9 cellular contexts compared by ENCODE assay signal in the genomic region with DNA sequence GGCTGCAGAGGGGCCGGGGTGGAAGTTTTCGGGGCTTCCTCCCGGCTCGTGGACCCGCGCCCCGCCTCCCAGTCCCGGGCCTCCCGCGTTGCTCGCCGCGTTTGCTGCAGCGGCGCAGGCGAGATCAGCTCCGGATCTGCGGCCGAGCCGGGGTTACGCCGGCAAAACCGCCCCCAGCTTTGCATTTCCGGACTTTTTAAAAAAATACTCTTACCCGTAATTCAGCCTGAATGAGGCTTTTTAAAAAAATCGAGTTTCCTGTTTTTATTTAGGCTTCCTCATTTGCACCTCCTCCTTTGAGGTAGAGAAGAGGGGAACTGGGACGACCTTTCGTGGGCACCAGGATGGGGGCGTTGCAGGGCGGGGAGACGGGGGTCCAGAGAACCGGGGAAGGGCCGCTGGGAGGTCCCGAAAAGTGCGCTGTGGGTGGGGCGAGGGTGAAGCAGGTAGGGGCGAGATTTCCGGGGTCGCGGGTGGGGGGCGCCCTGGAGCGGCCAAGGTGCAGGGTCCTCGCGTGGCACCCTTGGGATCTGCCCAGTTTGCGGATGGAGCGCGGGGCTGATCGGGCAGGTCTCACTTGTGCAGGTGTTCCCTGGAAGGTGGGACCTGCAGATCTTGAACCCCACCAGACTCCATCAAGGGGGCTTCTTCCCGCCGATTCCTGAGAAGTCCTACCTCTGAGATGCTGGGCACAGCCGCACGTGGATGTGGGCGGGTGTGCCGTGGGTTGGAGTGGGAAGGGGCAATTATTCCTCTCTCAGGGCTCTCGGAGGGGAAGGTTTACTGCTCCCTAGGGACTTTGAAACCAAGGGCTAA. TPM values are rescaled to one million over a fixed set of nuclear protein-coding genes. Genes with fewer than 3 reads are reported as not detected.
DNase-seq lines count a peak whose midpoint lies in the region; ATAC-seq, FAIRE-seq and TF ChIP-seq lines count a peak whose summit lies in the region.
"Had no signal": no experiment of that assay in that cellular context is flagged by ENCODE, and none has a peak within 500 bp of the region (broad histone marks: within the 10 kb centered on the region; RNA-seq: fewer than 3 reads in every experiment).

No MANE protein-coding gene starts in this region.

- TF ChIP-seq POLR2A in prostate gland (IDR thresholded peaks at IDR 0.05) (no peak), H54 (IDR thresholded peaks at IDR 0.05; ENCODE audit: low read depth, low read length) (no peak)

- peak overlapping the region; percentile 75 for H3K9ac ChIP-seq in ES-I3 (ENCODE audit: low read depth, low read length)
- H3K9ac ChIP-seq: KMS-11 had no signal

- H3K27ac ChIP-seq in prostate gland, result no peak overlapping the region
- H3K27ac ChIP-seq: KMS-11 had no signal

- H3K4me3 Mint-ChIP-seq in activated CD8-positive, alpha-beta T cell treated with anti-CD3 and anti-CD28 coated beads, Interleukin-2, amount 10 ng/mL, durations not matched to agents 7 days and 5 days, result peak overlapping the region; percentile 90

- peaks cover 63% of the 10 kb centered on the region for H3K4me1 Mint-ChIP-seq in activated CD8-positive, alpha-beta T cell treated with anti-CD3 and anti-CD28 coated beads, Interleukin-2, amount 10 ng/mL, durations not matched to agents 7 days and 5 days (ENCODE audit: low read depth)

- TF ChIP-seq CTCF in fibroblast of mammary gland (conservative IDR thresholded peaks at IDR 0.05; ENCODE audit: control insufficient read depth, insufficient read depth, low read depth, low read length) (no peak), prostate gland (IDR thresholded peaks at IDR 0.05) (no peak)

- H3K27me3 ChIP-seq in prostate gland (replicated peaks; ENCODE audit: insufficient read depth), result no peaks in the 10 kb centered on the region

- CTCF ChIA-PET in activated CD8-positive, alpha-beta T cell treated with anti-CD3 and anti-CD28 coated beads, Interleukin-2, amount 10 ng/mL, durations not matched to agents 7 days and 5 days (lab: Charles Lee), result interaction anchor here (0.7 to 12.0 kb wide), 11 partner anchors 9 to 291 kb away, joined by 3 to 232 read pairs (median 5); a partner anchor contains a TSS

- peak; percentile 35 for ATAC-seq in activated CD8-positive, alpha-beta T cell treated with anti-CD3 and anti-CD28 coated beads, Interleukin-2, amount 10 ng/mL, durations not matched to agents 7 days and 5 days
- ATAC-seq in HG02840 (IDR thresholded peaks at IDR 0.05; ENCODE audit: low FRiP score, unreplicated experiment), result no peak

- intact Hi-C loops in prostate gland (cut with DNase I), result no loop called here

- no peak for FAIRE-seq in H54 (lab: Jason Lieb, UNC)

- H3K9me3 ChIP-seq in ES-I3 (ENCODE audit: control insufficient read depth, insufficient read depth, low read length), result no peaks in the 10 kb centered on the region
- no peaks in the 10 kb centered on the region for H3K9me3 ChIP-seq in prostate gland

- H3K9me3 Mint-ChIP-seq in activated CD8-positive, alpha-beta T cell treated with anti-CD3 and anti-CD28 coated beads, Interleukin-2, amount 10 ng/mL, durations not matched to agents 7 days and 5 days (ENCODE audit: insufficient read depth), result no peaks in the 10 kb centered on the region

- peak overlapping the region; percentile 21 for H3K4me3 ChIP-seq in fibroblast of mammary gland (ENCODE audit: control insufficient read depth, low read depth, low read length)
- H3K4me3 ChIP-seq in prostate gland, result peak overlapping the region; percentile 26 to 35

- POLR2A ChIA-PET in activated CD8-positive, alpha-beta T cell treated with anti-CD3 and anti-CD28 coated beads, Interleukin-2, amount 10 ng/mL, durations not matched to agents 7 days and 5 days (lab: Charles Lee), result interaction anchor here (0.7 to 10.3 kb wide), 13 partner anchors 8 to 127 kb away, joined by 3 to 355 read pairs (median 6); no protein-coding TSS in a partner anchor

- H3K4me1 ChIP-seq in ES-I3 (ENCODE audit: insufficient read depth, low read length), result peaks cover under 1% of the 10 kb centered on the region; the same call in 1 of the 2 replicates
- H3K4me1 ChIP-seq in prostate gland (replicated peaks), result no peaks in the 10 kb centered on the region

- H3K27ac Mint-ChIP-seq in activated CD8-positive, alpha-beta T cell treated with anti-CD3 and anti-CD28 coated beads, Interleukin-2, amount 10 ng/mL, durations not matched to agents 7 days and 5 days, result peak overlapping the region; percentile 90

- no peaks in the 10 kb centered on the region for H3K27me3 Mint-ChIP-seq in activated CD8-positive, alpha-beta T cell treated with anti-CD3 and anti-CD28 coated beads, Interleukin-2, amount 10 ng/mL, durations not matched to agents 7 days and 5 days (ENCODE audit: low read depth)

- H3K36me3 ChIP-seq in ES-I3 (ENCODE audit: insufficient read depth, low read length) (no peaks in the 10 kb centered on the region), prostate gland (no peaks in the 10 kb centered on the region)

- in situ Hi-C loops in KBM-7 (cut with MboI; ENCODE audit: low pct_unique_long_range_greater_than_20kb, low sequenced_read_pairs), result no loop called here

- DNase-seq in KBM-7, result peak; percentile 67
- DNase-seq in activated CD8-positive, alpha-beta T cell treated with anti-CD3 and anti-CD28 coated beads, Interleukin-2, amount 10 ng/mL, durations not matched to agents 7 days and 5 days, result peak; percentile 85
- no peak for DNase-seq in fibroblast of mammary gland (ENCODE audit: low read depth)
- DNase-seq in prostate gland (ENCODE audit: low spot score), result no peak
- DNase-seq in OCI-M2 (lab: John Stamatoyannopoulos, UW; ENCODE audit: unreplicated experiment), result no peak
- DNase-seq in H54 (ENCODE audit: insufficient read length, low spot score), result no peak

- peaks cover 60% of the 10 kb centered on the region for H3K36me3 Mint-ChIP-seq in activated CD8-positive, alpha-beta T cell treated with anti-CD3 and anti-CD28 coated beads, Interleukin-2, amount 10 ng/mL, durations not matched to agents 7 days and 5 days (ENCODE audit: low read depth)

- 9% methylated on average over 55 of the region's 55 CpGs for WGBS in prostate gland

RNA-seq across cellular contexts. Expression of a gene that starts 1.1 kb away (rescaled TPM):
- total RNA-seq in activated CD8-positive, alpha-beta T cell treated with anti-CD3 and anti-CD28 coated beads, Interleukin-2, amount 10 ng/mL, durations not matched to agents 7 days and 5 days, result 100 to 1,000 TPM; 283 to 285 TPM
- 10 to 100 TPM in 1 of 2 donors, 1 to 10 TPM in 1; 5.3 to 12.9 TPM for total RNA-seq in prostate gland

Comparison
In these comparisons a context has a peak if more than half of its experiments do, and no peak if none do; other contexts are left out.
1. DNase-seq: peak in KBM-7 (single experiment) and activated CD8-positive, alpha-beta T cell treated with anti-CD3 and anti-CD28 coated beads, Interleukin-2, amount 10 ng/mL, durations not matched to agents 7 days and 5 days (single experiment); none in fibroblast of mammary gland (single experiment), prostate gland (single experiment), OCI-M2 (single experiment) and H54 (single experiment).
2. RNA of a gene that starts 1.1 kb away (total RNA-seq): 283 to 285 TPM in activated CD8-positive, alpha-beta T cell treated with anti-CD3 and anti-CD28 coated beads, Interleukin-2, amount 10 ng/mL, durations not matched to agents 7 days and 5 days; 5.3 to 12.9 TPM in prostate gland; every median in the first group is over 10 times any median in the second.